ENCODE assay signal across 8 cellular contexts in the genomic region with DNA sequence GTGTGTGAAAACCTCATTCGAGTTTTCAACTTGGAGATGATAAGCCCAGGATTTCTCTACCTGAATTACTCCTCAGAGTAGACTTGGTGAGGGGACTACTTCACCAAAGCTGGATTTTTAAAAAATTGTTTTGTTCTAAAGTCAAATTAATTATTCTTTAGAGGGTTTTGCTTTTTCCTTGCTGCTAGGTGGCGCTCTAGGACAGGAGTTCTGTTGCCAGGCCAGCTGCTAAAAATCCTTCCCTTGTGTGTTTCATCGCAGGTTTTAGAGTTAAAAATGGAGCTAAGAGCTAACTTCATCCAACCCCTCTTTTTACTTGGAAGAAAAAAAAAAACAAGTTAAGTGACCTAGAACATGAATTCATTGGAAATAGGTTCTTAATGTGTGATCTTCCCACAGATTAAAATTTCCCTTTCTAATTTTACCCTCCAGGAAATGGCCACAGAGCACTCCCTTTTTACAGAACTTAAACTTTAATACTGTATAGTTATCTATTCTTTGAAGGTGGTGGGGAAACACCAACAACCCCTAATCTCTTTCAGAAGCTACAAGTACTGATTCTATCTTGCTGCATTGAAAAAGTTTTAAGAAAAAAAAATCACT. TPM values are rescaled to one million over a fixed set of nuclear protein-coding genes. Genes with fewer than 3 reads are reported as not detected.
DNase-seq lines count a peak whose midpoint lies in the region; ATAC-seq and TF ChIP-seq lines count a peak whose summit lies in the region.

No MANE protein-coding gene starts in this region.

- DNase-seq in Right ventricle myocardium superior (no peak), left ventricle myocardium superior (no peak), NCI-H146 (lab: John Stamatoyannopoulos, UW) (peak; percentile 34), kidney glomerular epithelial cell (lab: John Stamatoyannopoulos, UW) (peak; percentile 56)
- peak; percentile 36 for DNase-seq in T-helper 2 cell treated with Interferon-gamma antibody and Interleukin-4, amounts not matched to agents 5 μg/mL and 100 μg/mL, for 36 hours (ENCODE audit: low spot score)
- DNase-seq in stimulated activated CD4-positive, alpha-beta T cell treated with anti-CD3 and anti-CD28 coated beads, Interleukin-4, amount 100 ng/mL, for 48 hours (ENCODE audit: low read depth in 2 of 2), result peak; percentile 41 to 47

- peak; percentile 93 to 97 for TF ChIP-seq CTCF in brain (conservative IDR thresholded peaks at IDR 0.05)

- H3K4me3 Mint-ChIP-seq in T-helper 2 cell treated with Interferon-gamma antibody and Interleukin-4, amounts not matched to agents 5 μg/mL and 100 μg/mL, for 36 hours, result no peak overlapping the region
- H3K4me3 Mint-ChIP-seq in brain, result no peak overlapping the region

- H3K27me3 Mint-ChIP-seq in T-helper 2 cell treated with Interferon-gamma antibody and Interleukin-4, amounts not matched to agents 5 μg/mL and 100 μg/mL, for 36 hours (ENCODE audit: low read depth), result peaks cover 2% of the 10 kb centered on the region
- peaks cover 4% of the 10 kb centered on the region for H3K27me3 Mint-ChIP-seq in brain

- no peak overlapping the region for H3K27ac Mint-ChIP-seq in T-helper 2 cell treated with Interferon-gamma antibody and Interleukin-4, amounts not matched to agents 5 μg/mL and 100 μg/mL, for 36 hours
- peak overlapping the region in 1 of 5 experiments; percentile 31 for H3K27ac Mint-ChIP-seq in brain

- H3K9me3 Mint-ChIP-seq in T-helper 2 cell treated with Interferon-gamma antibody and Interleukin-4, amounts not matched to agents 5 μg/mL and 100 μg/mL, for 36 hours, result no peaks in the 10 kb centered on the region
- H3K9me3 Mint-ChIP-seq in brain, result peaks cover 0 to 5% (median 0%) of the 10 kb centered on the region in 5 experiments

- peaks cover 7% of the 10 kb centered on the region for H3K4me1 Mint-ChIP-seq in T-helper 2 cell treated with Interferon-gamma antibody and Interleukin-4, amounts not matched to agents 5 μg/mL and 100 μg/mL, for 36 hours (ENCODE audit: low read depth)
- peaks cover 18% of the 10 kb centered on the region for H3K4me1 Mint-ChIP-seq in brain

- no peaks in the 10 kb centered on the region for H3K36me3 Mint-ChIP-seq in T-helper 2 cell treated with Interferon-gamma antibody and Interleukin-4, amounts not matched to agents 5 μg/mL and 100 μg/mL, for 36 hours (ENCODE audit: low read depth)
- H3K36me3 Mint-ChIP-seq in brain, result no peaks in the 10 kb centered on the region

- intact Hi-C loops in Right ventricle myocardium superior (cut with DNase I) (loop anchor here (2.0 kb wide), 1 partner anchor 102 kb away; no protein-coding TSS in a partner anchor), left ventricle myocardium superior (cut with micrococcal nuclease) (loop anchor here (5.0 kb wide), 1 partner anchor 106 kb away; no protein-coding TSS in a partner anchor)

- ATAC-seq in Right ventricle myocardium superior (ENCODE audit: poor library complexity), result peak; percentile 55
- no peak for ATAC-seq in left ventricle myocardium superior
- no peak for ATAC-seq in GM19467 (IDR thresholded peaks at IDR 0.05; ENCODE audit: unreplicated experiment)

RNA-seq across cellular contexts. Expression of a gene that starts 36.7 kb away (rescaled TPM):
- total RNA-seq in Right ventricle myocardium superior (0.22 TPM), left ventricle myocardium superior (0.27 TPM)
- 0.46 TPM for polyA plus RNA-seq in brain (ENCODE audit: insufficient read depth, low read depth, low replicate concordance)

Comparison
In these comparisons a context has a peak if more than half of its experiments do, and no peak if none do; other contexts are left out.
1. DNase-seq: peak in NCI-H146 (single experiment), T-helper 2 cell treated with Interferon-gamma antibody and Interleukin-4, amounts not matched to agents 5 μg/mL and 100 μg/mL, for 36 hours (single experiment), kidney glomerular epithelial cell (single experiment) and stimulated activated CD4-positive, alpha-beta T cell treated with anti-CD3 and anti-CD28 coated beads, Interleukin-4, amount 100 ng/mL, for 48 hours (2 of 2); none in Right ventricle myocardium superior (single experiment) and left ventricle myocardium superior (single experiment).